Comparison of ENCODE assay signal across 13 cellular contexts in the genomic region with DNA sequence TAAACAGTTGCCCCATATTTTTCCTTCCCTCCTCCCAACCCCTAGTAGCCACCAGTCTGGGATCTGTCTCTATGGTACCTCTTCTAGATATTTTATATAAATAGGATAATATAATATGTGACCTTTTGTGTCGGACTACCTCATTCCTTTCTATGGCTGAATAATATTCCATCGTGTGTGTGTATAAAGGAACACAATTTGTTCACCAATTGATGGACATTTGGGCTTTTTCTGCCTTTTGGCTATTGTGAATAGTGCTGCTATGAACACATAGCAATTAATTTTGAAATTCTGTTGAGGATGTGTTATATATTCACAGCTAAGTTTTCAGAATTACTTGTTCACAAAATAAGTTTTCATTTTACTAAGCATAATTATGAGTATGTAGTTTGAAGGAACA. TPM values are rescaled to one million over a fixed set of nuclear protein-coding genes. Genes with fewer than 3 reads are reported as not detected.
A peak's percentile ranks its signal among the peaks of the same experiment; 100 is the strongest.
DNase-seq lines count a peak whose midpoint lies in the region; ATAC-seq, FAIRE-seq and TF ChIP-seq lines count a peak whose summit lies in the region.
"Had no signal": no experiment of that assay in that cellular context is flagged by ENCODE, and none has a peak within 500 bp of the region (broad histone marks: within the 10 kb centered on the region; RNA-seq: fewer than 3 reads in every experiment).

No MANE protein-coding gene starts in this region.

- H3K27ac Mint-ChIP-seq in CD4-positive, alpha-beta memory T cell = peak overlapping the region in 5 of 7 donors; percentile 44 to 92 (median 75)
- H3K27ac Mint-ChIP-seq in astrocyte (ENCODE audit: unreplicated experiment) (peak overlapping the region; percentile 29), nephron progenitor cell (no peak overlapping the region)

- ATAC-seq in GM19397 (IDR thresholded peaks at IDR 0.05; ENCODE audit: unreplicated experiment) = no peak

- peak overlapping the region; percentile 64 to 99 (median 81) for H3K4me3 Mint-ChIP-seq in CD4-positive, alpha-beta memory T cell
- H3K4me3 Mint-ChIP-seq in astrocyte (ENCODE audit: unreplicated experiment) = peak overlapping the region; percentile 99
- peak overlapping the region; percentile 62 for H3K4me3 Mint-ChIP-seq in nephron progenitor cell

- POLR2A ChIA-PET in CD4-positive, alpha-beta memory T cell (lab: Charles Lee; ENCODE audit: partially characterized antibody) = interaction anchor here (0.6 to 16.6 kb wide), 5 partner anchors 8 to 30 kb away, joined by 4 to 474 read pairs (median 6); no protein-coding TSS in a partner anchor

- intact Hi-C loops in CD4-positive, alpha-beta memory T cell (cut with micrococcal nuclease) = loop anchor here (5.0 kb wide), 1 partner anchor 45 kb away; no protein-coding TSS in a partner anchor

- H3K4me1 ChIP-seq in CD4-positive, alpha-beta memory T cell (ENCODE audit: insufficient read depth, low read length) = peaks cover 77% of the 10 kb centered on the region
- peaks cover 19% of the 10 kb centered on the region for H3K4me1 ChIP-seq in astrocyte (ENCODE audit: insufficient read depth, low read length)

- H3K4me2 ChIP-seq in astrocyte (ENCODE audit: low read length) = no peak overlapping the region

- no peaks in the 10 kb centered on the region for H3K27me3 ChIP-seq in CD4-positive, alpha-beta memory T cell (ENCODE audit: insufficient read depth, low read length)
- no peaks in the 10 kb centered on the region for H3K27me3 ChIP-seq in HL-60 (ENCODE audit: insufficient read depth, poor library complexity, severe bottlenecking)
- H3K27me3 ChIP-seq in astrocyte (ENCODE audit: insufficient read depth, low read length) = no peaks in the 10 kb centered on the region
- H3K27me3 ChIP-seq: dorsolateral prefrontal cortex, tibial nerve had no signal

- peaks cover 52 to 78% (median 61%) of the 10 kb centered on the region in 4 donors for H3K4me1 Mint-ChIP-seq in CD4-positive, alpha-beta memory T cell
- peaks cover 26% of the 10 kb centered on the region for H3K4me1 Mint-ChIP-seq in astrocyte (ENCODE audit: low read depth, unreplicated experiment)
- peaks cover 67% of the 10 kb centered on the region for H3K4me1 Mint-ChIP-seq in nephron progenitor cell

- no peak overlapping the region for H3K27ac ChIP-seq in CD4-positive, alpha-beta memory T cell (ENCODE audit: low read depth, low read length)
- 0 out of 2 replicates have a peak overlapping the region, but pooled peaks have one; percentile 75 for H3K27ac ChIP-seq in HL-60 (replicated peaks)
- no peak overlapping the region for H3K27ac ChIP-seq in astrocyte (ENCODE audit: low read depth, low read length)

- FAIRE-seq in astrocyte (lab: Jason Lieb, UNC) = no peak

- H3K27me3 Mint-ChIP-seq in CD4-positive, alpha-beta memory T cell = no peaks in the 10 kb centered on the region
- no peaks in the 10 kb centered on the region for H3K27me3 Mint-ChIP-seq in astrocyte (ENCODE audit: low read depth, unreplicated experiment)
- H3K27me3 Mint-ChIP-seq in nephron progenitor cell (ENCODE audit: low read depth, poor library complexity) = no peaks in the 10 kb centered on the region

- no peak overlapping the region for H2AFZ ChIP-seq in astrocyte (ENCODE audit: low read depth, low read length)

- TF ChIP-seq CTCF in HL-60 (IDR thresholded peaks at IDR 0.05; ENCODE audit: insufficient read depth, low read length) = no peak
- no peak for TF ChIP-seq CTCF in astrocyte (IDR thresholded peaks at IDR 0.05; ENCODE audit: insufficient read depth, low read depth, low read length)
- no peak for TF ChIP-seq CTCF in nephron progenitor cell (IDR thresholded peaks at IDR 0.05)

- DNase-seq in CD4-positive, alpha-beta memory T cell = no peak
- DNase-seq in HL-60 (ENCODE audit: low read depth in 1 of 2, low spot score in 1 of 2) (no peak), astrocyte (ENCODE audit: low read depth) (no peak), nephron progenitor cell (no peak), kidney tubule cell (ENCODE audit: low spot score) (no peak), HK-2 (ENCODE audit: unreplicated experiment) (no peak)
- DNase-seq in stimulated activated CD4-positive, alpha-beta T cell treated with anti-CD3 and anti-CD28 coated beads, Interleukin-2, amount 100 ng/mL, for 48 hours = no peak
- DNase-seq: DMS 273 treated with DMSO at 0.1 percent for 48 hours; dorsolateral prefrontal cortex; NCI-H524; stimulated activated CD4-positive, alpha-beta T cell treated with anti-CD3 and anti-CD28 coated beads, Interleukin-4, amount 100 ng/mL, for 1 hour had no signal

- CTCF ChIA-PET in CD4-positive, alpha-beta memory T cell (lab: Charles Lee; ENCODE audit: partially characterized antibody) = interaction anchor here (0.6 to 6.3 kb wide), 5 partner anchors 18 to 141 kb away, joined by 3 to 67 read pairs (median 5); no protein-coding TSS in a partner anchor

- H4K20me1 ChIP-seq in astrocyte (ENCODE audit: insufficient read depth, low read length) = peaks cover 26% of the 10 kb centered on the region

- H3K4me3 ChIP-seq in CD4-positive, alpha-beta memory T cell (ENCODE audit: low read length in 2 of 2) = no peak overlapping the region
- peak overlapping the region; percentile 79 for H3K4me3 ChIP-seq in HL-60 (replicated peaks; ENCODE audit: insufficient read depth, low read length)
- no peak overlapping the region for H3K4me3 ChIP-seq in astrocyte (ENCODE audit: insufficient read depth, low read depth, low read length)

- no peaks in the 10 kb centered on the region for H3K36me3 ChIP-seq in CD4-positive, alpha-beta memory T cell (ENCODE audit: insufficient read depth, low read length)
- H3K36me3 ChIP-seq in astrocyte (ENCODE audit: insufficient read depth, low read length) = no peaks in the 10 kb centered on the region
- H3K36me3 ChIP-seq: tibial nerve had no signal

- no peaks in the 10 kb centered on the region for H3K9me3 Mint-ChIP-seq in CD4-positive, alpha-beta memory T cell
- H3K9me3 Mint-ChIP-seq in astrocyte (ENCODE audit: unreplicated experiment) (no peaks in the 10 kb centered on the region), nephron progenitor cell (no peaks in the 10 kb centered on the region)

- no peak overlapping the region for H3K9ac ChIP-seq in astrocyte (ENCODE audit: low read length)

- no peaks in the 10 kb centered on the region for H3K9me3 ChIP-seq in CD4-positive, alpha-beta memory T cell (ENCODE audit: control insufficient read depth in 1 of 2, low read length in 2 of 2)
- H3K9me3 ChIP-seq in astrocyte (ENCODE audit: insufficient read depth, low read depth, low read length) = no peaks in the 10 kb centered on the region
- H3K9me3 ChIP-seq: tibial nerve had no signal

- H3K79me2 ChIP-seq in astrocyte (ENCODE audit: insufficient read depth, low read length) = peaks cover 67% of the 10 kb centered on the region

- peaks cover 0 to 10% of the 10 kb centered on the region in 2 donors for H3K36me3 Mint-ChIP-seq in CD4-positive, alpha-beta memory T cell
- no peaks in the 10 kb centered on the region for H3K36me3 Mint-ChIP-seq in astrocyte (ENCODE audit: low read depth, unreplicated experiment)
- H3K36me3 Mint-ChIP-seq in nephron progenitor cell (ENCODE audit: low read depth) = no peaks in the 10 kb centered on the region

RNA-seq across cellular contexts. Expression of gene NFATC3, which starts 2.5 kb away (rescaled TPM):
- total RNA-seq in CD4-positive, alpha-beta memory T cell = 100 to 1,000 TPM; 127 to 134 TPM
- 10 to 100 TPM; 76.5 to 94.9 TPM for polyA plus RNA-seq in CD4-positive, alpha-beta memory T cell
- 32.4 and 34.0 TPM in 2 replicates for total RNA-seq in astrocyte
